ENCODE assay signal across 1 cellular context in the genomic region with DNA sequence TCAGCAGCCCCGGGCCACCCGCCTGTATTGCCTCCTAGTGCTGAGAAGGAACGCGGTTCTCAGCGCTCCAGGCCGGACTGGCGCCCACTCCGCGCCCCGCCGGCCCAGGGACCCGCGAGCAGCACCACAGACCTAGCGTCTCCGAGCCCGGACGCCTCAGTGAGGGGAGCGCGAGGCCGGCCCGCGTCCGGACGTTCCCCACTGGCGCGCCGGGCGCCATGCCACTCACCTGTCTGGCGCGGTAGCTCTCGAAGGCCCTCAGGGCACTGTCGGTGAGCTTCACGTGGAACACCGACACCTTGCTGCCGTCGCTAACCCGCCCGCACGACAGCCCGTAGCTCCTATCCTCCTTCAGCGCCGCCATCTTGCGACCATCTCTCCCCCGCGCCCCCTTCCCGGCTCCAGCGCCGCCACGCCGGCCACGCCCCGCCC.
A peak's percentile ranks its signal among the peaks of the same experiment; 100 is the strongest.
TF ChIP-seq lines count a peak whose summit lies in the region.

TSS of gene ELL (minus strand) at position 379 of the 432 bp plus-strand sequence. CDS start at position 364, 15 bp downstream.

TF ChIP-seq in K562, 482 proteins besides CTCF, POLR2A, EP300 and RAD21 (continued from another document and continues in another):
- TF ChIP-seq, protein P1, sequence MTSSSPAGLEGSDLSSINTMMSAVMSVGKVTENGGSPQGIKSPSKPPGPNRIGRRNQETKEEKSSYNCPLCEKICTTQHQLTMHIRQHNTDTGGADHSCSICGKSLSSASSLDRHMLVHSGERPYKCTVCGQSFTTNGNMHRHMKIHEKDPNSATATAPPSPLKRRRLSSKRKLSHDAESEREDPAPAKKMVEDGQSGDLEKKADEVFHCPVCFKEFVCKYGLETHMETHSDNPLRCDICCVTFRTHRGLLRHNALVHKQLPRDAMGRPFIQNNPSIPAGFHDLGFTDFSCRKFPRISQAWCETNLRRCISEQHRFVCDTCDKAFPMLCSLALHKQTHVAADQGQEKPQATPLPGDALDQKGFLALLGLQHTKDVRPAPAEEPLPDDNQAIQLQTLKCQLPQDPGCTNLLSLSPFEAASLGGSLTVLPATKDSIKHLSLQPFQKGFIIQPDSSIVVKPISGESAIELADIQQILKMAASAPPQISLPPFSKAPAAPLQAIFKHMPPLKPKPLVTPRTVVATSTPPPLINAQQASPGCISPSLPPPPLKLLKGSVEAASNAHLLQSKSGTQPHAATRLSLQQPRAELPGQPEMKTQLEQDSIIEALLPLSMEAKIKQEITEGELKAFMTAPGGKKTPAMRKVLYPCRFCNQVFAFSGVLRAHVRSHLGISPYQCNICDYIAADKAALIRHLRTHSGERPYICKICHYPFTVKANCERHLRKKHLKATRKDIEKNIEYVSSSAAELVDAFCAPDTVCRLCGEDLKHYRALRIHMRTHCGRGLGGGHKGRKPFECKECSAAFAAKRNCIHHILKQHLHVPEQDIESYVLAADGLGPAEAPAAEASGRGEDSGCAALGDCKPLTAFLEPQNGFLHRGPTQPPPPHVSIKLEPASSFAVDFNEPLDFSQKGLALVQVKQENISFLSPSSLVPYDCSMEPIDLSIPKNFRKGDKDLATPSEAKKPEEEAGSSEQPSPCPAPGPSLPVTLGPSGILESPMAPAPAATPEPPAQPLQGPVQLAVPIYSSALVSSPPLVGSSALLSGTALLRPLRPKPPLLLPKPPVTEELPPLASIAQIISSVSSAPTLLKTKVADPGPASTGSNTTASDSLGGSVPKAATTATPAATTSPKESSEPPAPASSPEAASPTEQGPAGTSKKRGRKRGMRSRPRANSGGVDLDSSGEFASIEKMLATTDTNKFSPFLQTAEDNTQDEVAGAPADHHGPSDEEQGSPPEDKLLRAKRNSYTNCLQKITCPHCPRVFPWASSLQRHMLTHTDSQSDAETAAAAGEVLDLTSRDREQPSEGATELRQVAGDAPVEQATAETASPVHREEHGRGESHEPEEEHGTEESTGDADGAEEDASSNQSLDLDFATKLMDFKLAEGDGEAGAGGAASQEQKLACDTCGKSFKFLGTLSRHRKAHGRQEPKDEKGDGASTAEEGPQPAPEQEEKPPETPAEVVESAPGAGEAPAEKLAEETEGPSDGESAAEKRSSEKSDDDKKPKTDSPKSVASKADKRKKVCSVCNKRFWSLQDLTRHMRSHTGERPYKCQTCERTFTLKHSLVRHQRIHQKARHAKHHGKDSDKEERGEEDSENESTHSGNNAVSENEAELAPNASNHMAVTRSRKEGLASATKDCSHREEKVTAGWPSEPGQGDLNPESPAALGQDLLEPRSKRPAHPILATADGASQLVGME (CRISPR knock-in tag; IDR thresholded peaks at IDR 0.05), result peak; percentile 64; the same call in 1 of the 2 replicates
- TF ChIP-seq FIP1L1 (IDR thresholded peaks at IDR 0.05; ENCODE audit: low read depth, low read length, poor library complexity, severe bottlenecking), result no peak
- no peak for TF ChIP-seq SPI1 (IDR thresholded peaks at IDR 0.05; ENCODE audit: borderline replicate concordance, low read depth, low read length)
- TF ChIP-seq SIN3A (IDR thresholded peaks at IDR 0.05; ENCODE audit: borderline replicate concordance in 2 of 2, control insufficient read depth in 1 of 2, low read depth in 2 of 2, low read length in 2 of 2), result peak; percentile 23 to 87; a peak in 2 of 4 replicates
- TF ChIP-seq ARNT (IDR thresholded peaks at IDR 0.05), result no peak
- no peak for TF ChIP-seq SMAD1 (IDR thresholded peaks at IDR 0.05; ENCODE audit: low read depth, low read length, partially characterized antibody)
- TF ChIP-seq, protein P2, sequence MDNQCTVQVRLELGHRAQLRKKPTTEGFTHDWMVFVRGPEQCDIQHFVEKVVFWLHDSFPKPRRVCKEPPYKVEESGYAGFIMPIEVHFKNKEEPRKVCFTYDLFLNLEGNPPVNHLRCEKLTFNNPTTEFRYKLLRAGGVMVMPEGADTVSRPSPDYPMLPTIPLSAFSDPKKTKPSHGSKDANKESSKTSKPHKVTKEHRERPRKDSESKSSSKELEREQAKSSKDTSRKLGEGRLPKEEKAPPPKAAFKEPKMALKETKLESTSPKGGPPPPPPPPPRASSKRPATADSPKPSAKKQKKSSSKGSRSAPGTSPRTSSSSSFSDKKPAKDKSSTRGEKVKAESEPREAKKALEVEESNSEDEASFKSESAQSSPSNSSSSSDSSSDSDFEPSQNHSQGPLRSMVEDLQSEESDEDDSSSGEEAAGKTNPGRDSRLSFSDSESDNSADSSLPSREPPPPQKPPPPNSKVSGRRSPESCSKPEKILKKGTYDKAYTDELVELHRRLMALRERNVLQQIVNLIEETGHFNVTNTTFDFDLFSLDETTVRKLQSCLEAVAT (IDR thresholded peaks at IDR 0.05), result peak; percentile 24 to 53; a peak in 1 of 4 replicates
- peak; percentile 95 for TF ChIP-seq TAF1 (IDR thresholded peaks at IDR 0.05; ENCODE audit: control insufficient read depth, extremely low read depth, insufficient read depth, low read length, severe bottlenecking)
- peak; percentile 94; the same call in 1 of the 2 replicates for TF ChIP-seq PHF8 (IDR thresholded peaks at IDR 0.05; ENCODE audit: borderline replicate concordance, low read length)
- TF ChIP-seq, protein P3, sequence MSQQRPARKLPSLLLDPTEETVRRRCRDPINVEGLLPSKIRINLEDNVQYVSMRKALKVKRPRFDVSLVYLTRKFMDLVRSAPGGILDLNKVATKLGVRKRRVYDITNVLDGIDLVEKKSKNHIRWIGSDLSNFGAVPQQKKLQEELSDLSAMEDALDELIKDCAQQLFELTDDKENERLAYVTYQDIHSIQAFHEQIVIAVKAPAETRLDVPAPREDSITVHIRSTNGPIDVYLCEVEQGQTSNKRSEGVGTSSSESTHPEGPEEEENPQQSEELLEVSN (IDR thresholded peaks at IDR 0.05; ENCODE audit: borderline replicate concordance in 1 of 2, extremely low read depth in 1 of 2, insufficient read depth in 1 of 2, insufficient read length in 1 of 2, low read depth in 1 of 2, low read length in 1 of 2, poor library complexity in 1 of 2, severe bottlenecking in 1 of 2), result peak in 1 of 2 experiments; percentile 9
- TF ChIP-seq ZKSCAN3 (CRISPR knock-in tag; IDR thresholded peaks at IDR 0.05), result no peak
- TF ChIP-seq ZNF696 (CRISPR knock-in tag; conservative IDR thresholded peaks at IDR 0.05), result no peak
- no peak for TF ChIP-seq SRSF3 (IDR thresholded peaks at IDR 0.05; ENCODE audit: insufficient read depth, low read length)
- TF ChIP-seq EGR1 (conservative IDR thresholded peaks at IDR 0.05), result peak; percentile 24
- TF ChIP-seq ZNF24 (IDR thresholded peaks at IDR 0.05), result 0 out of 2 replicates have a peak, but pooled peaks have one; percentile 28
- TF ChIP-seq MEIS2 (IDR thresholded peaks at IDR 0.05; ENCODE audit: partially characterized antibody), result no peak
- TF ChIP-seq CCNT2 (IDR thresholded peaks at IDR 0.05; ENCODE audit: borderline replicate concordance, extremely low read depth, insufficient read length, low read depth, low read length), result no peak
- no peak for TF ChIP-seq WHSC1 (IDR thresholded peaks at IDR 0.05; ENCODE audit: low read length)
- TF ChIP-seq RBFOX2 (IDR thresholded peaks at IDR 0.05; ENCODE audit: low read depth, low read length), result peak; percentile 91
- TF ChIP-seq CHCHD3 (CRISPR knock-in tag; IDR thresholded peaks at IDR 0.05), result no peak
- no peak for TF ChIP-seq BRD9 (IDR thresholded peaks at IDR 0.05; ENCODE audit: low read depth, partially characterized antibody)
- no peak for TF ChIP-seq IRF2 (CRISPR knock-in tag; IDR thresholded peaks at IDR 0.05)
- 0 out of 2 replicates have a peak, but pooled peaks have one; percentile 32 for TF ChIP-seq RUNX1 (IDR thresholded peaks at IDR 0.05; ENCODE audit: low read depth)
- 0 out of 2 replicates have a peak, but pooled peaks have one; percentile 41 for TF ChIP-seq RB1 (IDR thresholded peaks at IDR 0.05; ENCODE audit: low read depth)
- TF ChIP-seq MXI1 (IDR thresholded peaks at IDR 0.05; ENCODE audit: low read depth, low read length), result no peak
- 0 out of 2 replicates have a peak, but pooled peaks have one; percentile 45 for TF ChIP-seq ZNF212 (CRISPR knock-in tag; IDR thresholded peaks at IDR 0.05)
- no peak for TF ChIP-seq TRIM25 (IDR thresholded peaks at IDR 0.05; ENCODE audit: borderline replicate concordance)
- TF ChIP-seq FOXA3 (CRISPR knock-in tag; conservative IDR thresholded peaks at IDR 0.05 in 1 of 2, IDR thresholded peaks at IDR 0.05 in 1 of 2), result 0 out of 4 replicates have a peak, but pooled peaks of 1 of the 2 experiments have one; percentile 37
- TF ChIP-seq REST (CRISPR knock-in tag; IDR thresholded peaks at IDR 0.05; ENCODE audit: low read depth), result 0 out of 2 replicates have a peak, but pooled peaks have one; percentile 30
- peak; percentile 32; the same call in 1 of the 2 replicates for TF ChIP-seq STAG1 (CRISPR knock-in tag; IDR thresholded peaks at IDR 0.05; ENCODE audit: borderline replicate concordance)
- TF ChIP-seq ZNF695 (CRISPR knock-in tag; IDR thresholded peaks at IDR 0.05), result no peak
- no peak for TF ChIP-seq STAT6 (CRISPR knock-in tag; IDR thresholded peaks at IDR 0.05)
- TF ChIP-seq ZNF561 (CRISPR knock-in tag; conservative IDR thresholded peaks at IDR 0.05), result no peak
- no peak for TF ChIP-seq HDAC6 (IDR thresholded peaks at IDR 0.05; ENCODE audit: low read depth, low read length)
